In the genomic region with DNA sequence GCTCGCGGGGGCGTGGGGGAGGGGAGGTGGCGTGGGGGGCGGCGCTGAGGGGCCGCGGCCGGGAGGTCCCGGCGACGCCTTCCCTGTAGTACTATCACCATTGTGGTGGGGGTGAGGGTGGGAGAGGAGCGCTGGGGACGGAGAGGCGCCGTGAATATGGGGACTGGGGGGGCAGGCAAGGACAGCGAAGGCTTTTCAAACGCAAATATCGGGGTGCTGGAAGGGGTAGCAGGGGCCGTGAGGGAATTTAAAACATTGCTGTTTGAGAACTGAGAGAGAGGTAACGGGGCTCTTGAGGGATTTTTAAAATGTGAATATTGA, we compare ENCODE assay signal across 8 cellular contexts. TPM values are rescaled to one million over a fixed set of nuclear protein-coding genes. Genes with fewer than 3 reads are reported as not detected.
DNase-seq lines count a peak whose midpoint lies in the region; ATAC-seq and TF ChIP-seq lines count a peak whose summit lies in the region.

No MANE protein-coding gene starts in this region.

- no peak overlapping the region for H3K4me3 Mint-ChIP-seq in activated CD8-positive, alpha-beta memory T cell treated with anti-CD3 and anti-CD28 coated beads, Interleukin-2, amount 10 ng/mL, durations not matched to agents 7 days and 5 days
- no peak overlapping the region for H3K4me3 Mint-ChIP-seq in stimulated activated naive CD8-positive, alpha-beta T cell treated with anti-CD3 and anti-CD28 coated beads, Interleukin-15, amount 100 ng/mL, for 72 hours

- H3K9me3 ChIP-seq in SJCRH30 (replicated peaks), result no peaks in the 10 kb centered on the region; the same call in 1 of the 2 replicates
- H3K9me3 ChIP-seq in hepatocyte (ENCODE audit: low read depth), result no peaks in the 10 kb centered on the region

- H3K79me2 ChIP-seq in hepatocyte, result peaks cover 52% of the 10 kb centered on the region

- H3K27ac ChIP-seq in SJCRH30, result peak overlapping the region; percentile 42; the same call in 1 of the 2 replicates
- H3K27ac ChIP-seq in hepatocyte, result peak overlapping the region; percentile 95

- 0% methylated on average over 11 of the region's 21 CpGs for WGBS in hepatocyte (ENCODE audit: low lambda C conversion rate, missing lambda C conversion rate)

- ATAC-seq in activated CD8-positive, alpha-beta memory T cell treated with anti-CD3 and anti-CD28 coated beads, Interleukin-2, amount 10 ng/mL, durations not matched to agents 7 days and 5 days, result peak; percentile 26
- ATAC-seq in stimulated activated naive CD8-positive, alpha-beta T cell treated with anti-CD3 and anti-CD28 coated beads, Interleukin-15, amount 100 ng/mL, for 72 hours, result peak; percentile 35

- CTCF ChIA-PET in activated CD8-positive, alpha-beta memory T cell treated with anti-CD3 and anti-CD28 coated beads, Interleukin-2, amount 10 ng/mL, durations not matched to agents 7 days and 5 days (lab: Charles Lee), result no interaction called here

- H2AFZ ChIP-seq in hepatocyte, result peak overlapping the region; percentile 57

- H4K20me1 ChIP-seq in hepatocyte (ENCODE audit: insufficient read depth, poor library complexity, severe bottlenecking), result peaks cover 24% of the 10 kb centered on the region

- H3K4me1 ChIP-seq in SJCRH30 (peaks cover 6% of the 10 kb centered on the region), hepatocyte (ENCODE audit: insufficient read depth) (peaks cover 15% of the 10 kb centered on the region)

- peak overlapping the region; percentile 69 for H3K4me3 ChIP-seq in SJCRH30
- peak overlapping the region; percentile 63 for H3K4me3 ChIP-seq in hepatocyte

- H3K9me2 ChIP-seq in hepatocyte (replicated peaks; ENCODE audit: insufficient read depth), result no peaks in the 10 kb centered on the region

- peaks cover 3% of the 10 kb centered on the region for H3K36me3 Mint-ChIP-seq in activated CD8-positive, alpha-beta memory T cell treated with anti-CD3 and anti-CD28 coated beads, Interleukin-2, amount 10 ng/mL, durations not matched to agents 7 days and 5 days

- H3K27me3 Mint-ChIP-seq in activated CD8-positive, alpha-beta memory T cell treated with anti-CD3 and anti-CD28 coated beads, Interleukin-2, amount 10 ng/mL, durations not matched to agents 7 days and 5 days, result peaks cover 3% of the 10 kb centered on the region
- H3K27me3 Mint-ChIP-seq in stimulated activated naive CD8-positive, alpha-beta T cell treated with anti-CD3 and anti-CD28 coated beads, Interleukin-15, amount 100 ng/mL, for 72 hours, result no peaks in the 10 kb centered on the region

- peak overlapping the region; percentile 72 for H3K4me2 ChIP-seq in hepatocyte

- peaks cover 22% of the 10 kb centered on the region for H3K4me1 Mint-ChIP-seq in activated CD8-positive, alpha-beta memory T cell treated with anti-CD3 and anti-CD28 coated beads, Interleukin-2, amount 10 ng/mL, durations not matched to agents 7 days and 5 days
- H3K4me1 Mint-ChIP-seq in stimulated activated naive CD8-positive, alpha-beta T cell treated with anti-CD3 and anti-CD28 coated beads, Interleukin-15, amount 100 ng/mL, for 72 hours, result peaks cover 1% of the 10 kb centered on the region

- H3K36me3 ChIP-seq in SJCRH30 (no peaks in the 10 kb centered on the region), hepatocyte (replicated peaks; ENCODE audit: insufficient read depth, low read depth) (no peaks in the 10 kb centered on the region)

- no peak for TF ChIP-seq CTCF in hepatocyte (IDR thresholded peaks at IDR 0.05; ENCODE audit: poor library complexity)

- H3K9me3 Mint-ChIP-seq in activated CD8-positive, alpha-beta memory T cell treated with anti-CD3 and anti-CD28 coated beads, Interleukin-2, amount 10 ng/mL, durations not matched to agents 7 days and 5 days (ENCODE audit: low read depth), result no peaks in the 10 kb centered on the region
- no peaks in the 10 kb centered on the region for H3K9me3 Mint-ChIP-seq in stimulated activated naive CD8-positive, alpha-beta T cell treated with anti-CD3 and anti-CD28 coated beads, Interleukin-15, amount 100 ng/mL, for 72 hours

- no peak for DNase-seq in activated CD8-positive, alpha-beta memory T cell treated with anti-CD3 and anti-CD28 coated beads, Interleukin-2, amount 10 ng/mL, durations not matched to agents 7 days and 5 days
- no peak for DNase-seq in activated CD8-positive, alpha-beta memory T cell treated with anti-CD3 and anti-CD28 coated beads, Interleukin-2, amount 50 U/mL, for 48 hours
- DNase-seq in SJCRH30, result no peak
- DNase-seq in hepatocyte (ENCODE audit: low spot score), result no peak
- DNase-seq in stimulated activated naive CD8-positive, alpha-beta T cell treated with anti-CD3 and anti-CD28 coated beads, Interleukin-15, amount 100 ng/mL, for 72 hours, result no peak
- no peak for DNase-seq in NCI-H748 treated with DMSO at 0.1 percent for 48 hours (lab: John Stamatoyannopoulos, UW)
- DNase-seq in AG20443 (ENCODE audit: low spot score), result no peak
- no peak for DNase-seq in SK-N-DZ (ENCODE audit: low spot score)

- no peak overlapping the region for H3K27ac Mint-ChIP-seq in activated CD8-positive, alpha-beta memory T cell treated with anti-CD3 and anti-CD28 coated beads, Interleukin-2, amount 10 ng/mL, durations not matched to agents 7 days and 5 days
- no peak overlapping the region for H3K27ac Mint-ChIP-seq in stimulated activated naive CD8-positive, alpha-beta T cell treated with anti-CD3 and anti-CD28 coated beads, Interleukin-15, amount 100 ng/mL, for 72 hours

- H3K27me3 ChIP-seq in SJCRH30 (no peaks in the 10 kb centered on the region), hepatocyte (no peaks in the 10 kb centered on the region)

RNA-seq across cellular contexts. Expression of a gene that starts 0.4 kb away (rescaled TPM):
- total RNA-seq in activated CD8-positive, alpha-beta memory T cell treated with anti-CD3 and anti-CD28 coated beads, Interleukin-2, amount 10 ng/mL, durations not matched to agents 7 days and 5 days, result 10 to 100 TPM; 19.0 to 26.5 TPM
- 36.0 and 43.7 TPM in 2 replicates for total RNA-seq in SJCRH30 (2014; rRNA removed; shearing (Covaris generic))
- 17.5 and 28.8 TPM in 2 replicates for total RNA-seq in hepatocyte
- polyA plus RNA-seq in hepatocyte, result 3.0 TPM in 2 replicates
- 14.7 and 16.0 TPM in 2 replicates for polyA plus RNA-seq in SK-N-DZ (2014; cell fraction: cytosol; rRNA removed)
- polyA plus RNA-seq in SK-N-DZ (2014; cell fraction: nucleus; rRNA removed), result 8.2 and 8.9 TPM in 2 replicates

RNA-seq across cellular contexts. Expression of a gene that starts 21.4 kb away (rescaled TPM):
- 100 to 1,000 TPM; 108 to 147 TPM for total RNA-seq in activated CD8-positive, alpha-beta memory T cell treated with anti-CD3 and anti-CD28 coated beads, Interleukin-2, amount 10 ng/mL, durations not matched to agents 7 days and 5 days
- 152 and 170 TPM in 2 replicates for total RNA-seq in SJCRH30 (2014; rRNA removed; shearing (Covaris generic))
- total RNA-seq in hepatocyte, result 69.5 and 71.2 TPM in 2 replicates
- polyA plus RNA-seq in hepatocyte, result 64.3 and 78.6 TPM in 2 replicates
- 133 and 143 TPM in 2 replicates for polyA plus RNA-seq in SK-N-DZ (2014; cell fraction: cytosol; rRNA removed)
- polyA plus RNA-seq in SK-N-DZ (2014; cell fraction: nucleus; rRNA removed), result 162 and 203 TPM in 2 replicates
